In the genomic region with DNA sequence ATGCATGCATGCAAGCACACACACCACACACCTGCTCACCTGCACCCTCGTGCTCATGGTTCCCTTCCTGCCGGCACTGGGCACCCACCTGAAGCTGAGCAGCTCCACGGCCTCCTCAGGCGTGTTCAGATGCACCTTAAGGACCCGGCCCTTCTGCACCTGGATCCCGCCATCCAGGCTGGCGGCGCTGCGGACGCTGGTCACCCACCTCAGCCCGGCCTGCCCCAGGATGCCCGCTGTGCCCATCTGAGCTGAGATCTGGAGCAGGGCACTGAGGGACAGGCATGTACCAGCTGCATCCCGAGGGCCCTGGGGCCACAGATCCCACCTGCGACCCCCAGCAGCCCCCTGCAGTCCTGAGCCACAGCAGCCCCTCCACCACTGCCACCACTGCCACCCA, we compare ENCODE assay signal across 15 cellular contexts.
DNase-seq lines count a peak whose midpoint lies in the region; ATAC-seq lines count a peak whose summit lies in the region.
"Had no signal": no experiment of that assay in that cellular context is flagged by ENCODE, and none has a peak within 500 bp of the region (broad histone marks: within the 10 kb centered on the region; RNA-seq: fewer than 3 reads in every experiment).

No MANE protein-coding gene starts in this region.

- 86% methylated on average over 14 of the region's 14 CpGs for WGBS in right cardiac atrium
- 85% methylated on average over 14 of the region's 14 CpGs for WGBS in mesenchymal stem cell
- no CpG with 5 or more reads among the region's 14 CpGs for WGBS in mesendoderm (ENCODE audit: extremely low coverage, insufficient coverage, low lambda C conversion rate)

- no peak overlapping the region for H2AFZ ChIP-seq in mesenchymal stem cell (ENCODE audit: low read depth, low read length)
- H2AFZ ChIP-seq: GM23248 had no signal

- H3K27ac ChIP-seq in right cardiac atrium (ENCODE audit: low read length): no peak overlapping the region
- H3K27ac ChIP-seq in mesenchymal stem cell (ENCODE audit: low read length, poor library complexity, severe bottlenecking): no peak overlapping the region
- H3K27ac ChIP-seq in mesendoderm (ENCODE audit: low read depth, low read length): no peak overlapping the region
- H3K27ac ChIP-seq: 22Rv1, A549, BLaER1, GM23248, KMS-11 had no signal

- no peaks in the 10 kb centered on the region for H3K9me3 ChIP-seq in right cardiac atrium (ENCODE audit: control insufficient read depth, low read length)
- H3K9me3 ChIP-seq in mesenchymal stem cell (ENCODE audit: control insufficient read depth, low read length): no peaks in the 10 kb centered on the region
- H3K9me3 ChIP-seq: A549 had no signal

- H4K91ac ChIP-seq in mesenchymal stem cell (ENCODE audit: low read length): no peak overlapping the region

- in situ Hi-C loops in ACHN (cut with HindIII; ENCODE audit: low pct_ligation_motif_present, low pct_unique_long_range_greater_than_20kb, low sequenced_read_pairs): no loop called here

- no peak overlapping the region for H3K4me3 ChIP-seq in right cardiac atrium (ENCODE audit: low read length)
- no peak overlapping the region for H3K4me3 ChIP-seq in mesenchymal stem cell (ENCODE audit: insufficient read depth in 1 of 2, low read depth in 1 of 2, low read length in 2 of 2)
- H3K4me3 ChIP-seq in mesendoderm (ENCODE audit: low read length): no peak overlapping the region
- H3K4me3 ChIP-seq: A549, BLaER1, GM23248 had no signal

- H2AK5ac ChIP-seq in mesenchymal stem cell (ENCODE audit: low read length, severe bottlenecking): no peak overlapping the region
- H2AK5ac ChIP-seq in mesendoderm (ENCODE audit: low read length): no peak overlapping the region

- H2BK5ac ChIP-seq in mesenchymal stem cell (ENCODE audit: low read depth, low read length, poor library complexity, severe bottlenecking) (no peak overlapping the region), mesendoderm (ENCODE audit: low read length) (no peak overlapping the region)

- H3K56ac ChIP-seq in mesendoderm (ENCODE audit: low read length): no peak overlapping the region

- H3K4ac ChIP-seq in mesenchymal stem cell (ENCODE audit: low read depth in 1 of 2, low read length in 2 of 2): no peak overlapping the region
- H3K4ac ChIP-seq in mesendoderm (ENCODE audit: low read depth, low read length): no peak overlapping the region

- H2BK120ac ChIP-seq in mesenchymal stem cell (ENCODE audit: low read depth, low read length) (no peak overlapping the region), mesendoderm (ENCODE audit: low read depth, low read length) (no peak overlapping the region)

- peak in 2 of 3 donors; percentile 32 to 41 for DNase-seq in right cardiac atrium
- DNase-seq in cardiac septum (ENCODE audit: low spot score): no peak
- no peak for DNase-seq in mesenchymal stem cell
- peak; percentile 45 for DNase-seq in posterior vena cava (ENCODE audit: low spot score)
- no peak for DNase-seq in mesendoderm
- DNase-seq in ACHN: no peak
- no peak for DNase-seq in COLO829 (ENCODE audit: low spot score)
- DNase-seq: CD4-positive, alpha-beta memory T cell; COR-L47; GM23248; HCEC 1CT had no signal

- H3K79me2 ChIP-seq in mesendoderm (ENCODE audit: control insufficient read depth, insufficient read depth, low read length): no peaks in the 10 kb centered on the region

- no peak overlapping the region for H3K4me2 ChIP-seq in mesenchymal stem cell (ENCODE audit: low read length, poor library complexity, severe bottlenecking)
- H3K4me2 ChIP-seq in mesendoderm (ENCODE audit: low read length): no peak overlapping the region
- H3K4me2 ChIP-seq: A549, BLaER1, KMS-11 had no signal

- no peak overlapping the region for H3K14ac ChIP-seq in mesenchymal stem cell (ENCODE audit: low read length in 2 of 2)

- H4K8ac ChIP-seq in mesenchymal stem cell (ENCODE audit: low read length) (peak overlapping the region; percentile 43), mesendoderm (ENCODE audit: low read depth, low read length) (no peak overlapping the region)

- intact Hi-C loops in right cardiac atrium (cut with DNase I): no loop called here
- intact Hi-C loops in cardiac septum (cut with DNase I): no loop called here
- intact Hi-C loops in posterior vena cava (cut with DNase I): no loop called here

- H3K23ac ChIP-seq in mesenchymal stem cell (ENCODE audit: low read length in 2 of 2) (no peak overlapping the region), mesendoderm (ENCODE audit: low read length) (no peak overlapping the region)

- H2BK12ac ChIP-seq in mesenchymal stem cell (ENCODE audit: low read length in 2 of 2): no peak overlapping the region

- H3K27me3 ChIP-seq in right cardiac atrium (ENCODE audit: control insufficient read depth, insufficient read depth): no peaks in the 10 kb centered on the region
- peaks cover 12 to 30% of the 10 kb centered on the region in 2 experiments for H3K27me3 ChIP-seq in mesenchymal stem cell (ENCODE audit: control insufficient read depth in 1 of 2, insufficient read depth in 1 of 2, low read length in 2 of 2)
- no peaks in the 10 kb centered on the region for H3K27me3 ChIP-seq in mesendoderm (ENCODE audit: insufficient read depth, low read length, poor library complexity)
- H3K27me3 ChIP-seq: BLaER1 had no signal

- no peaks in the 10 kb centered on the region for H3K4me1 ChIP-seq in right cardiac atrium (ENCODE audit: control insufficient read depth, insufficient read depth, low read length)
- H3K4me1 ChIP-seq in mesenchymal stem cell (ENCODE audit: control insufficient read depth, insufficient read depth, low read depth, low read length): no peaks in the 10 kb centered on the region
- no peaks in the 10 kb centered on the region for H3K4me1 ChIP-seq in mesendoderm (ENCODE audit: control insufficient read depth, low read depth, low read length)
- H3K4me1 ChIP-seq: BLaER1 had no signal

- ATAC-seq in right cardiac atrium: peak in 1 of 2 donors; percentile 14

- H2BK15ac ChIP-seq in mesenchymal stem cell (ENCODE audit: low read depth, poor library complexity, severe bottlenecking) (no peak overlapping the region), mesendoderm (replicated peaks; ENCODE audit: low read depth) (no peak overlapping the region)

- H3K79me1 ChIP-seq in mesenchymal stem cell (replicated peaks; ENCODE audit: low read length, poor library complexity, severe bottlenecking) (no peaks in the 10 kb centered on the region), mesendoderm (ENCODE audit: low read length) (no peaks in the 10 kb centered on the region)

- no peak overlapping the region for H3K9ac ChIP-seq in mesenchymal stem cell (ENCODE audit: low read length)
- H3K9ac ChIP-seq in mesendoderm (ENCODE audit: low read length): no peak overlapping the region
- H3K9ac ChIP-seq: BLaER1, GM23248, KMS-11 had no signal

- H3K36me3 ChIP-seq in mesenchymal stem cell (ENCODE audit: control insufficient read depth in 1 of 2, insufficient read depth in 2 of 2, low read depth in 1 of 2, low read length in 2 of 2) (no peaks in the 10 kb centered on the region), mesendoderm (ENCODE audit: control insufficient read depth, insufficient read depth, low read length) (peaks cover 5% of the 10 kb centered on the region)
- H3K36me3 ChIP-seq: BLaER1 had no signal

- no peak overlapping the region for H4K5ac ChIP-seq in mesendoderm (ENCODE audit: low read length)

- H3K18ac ChIP-seq in mesenchymal stem cell (ENCODE audit: low read depth in 1 of 2, low read length in 2 of 2): no peak overlapping the region
- no peak overlapping the region for H3K18ac ChIP-seq in mesendoderm (ENCODE audit: low read length)

Comparison
In these comparisons a context has a peak if more than half of its experiments do, and no peak if none do; other contexts are left out.
1. DNase-seq: peak in right cardiac atrium (2 of 3) and posterior vena cava (single experiment); none in cardiac septum (single experiment), mesenchymal stem cell (single experiment), mesendoderm (single experiment), ACHN (single experiment) and COLO829 (single experiment).